ENCODE assay signal across 1 cellular context in genomic region chr12:120194534-120195395, GRCh38.
TF ChIP-seq lines count a peak whose summit lies in the region.

GCN1 (minus strand) TSS chr12:120194715; CDS start chr12:120194697, 18 bp downstream.

TF ChIP-seq in HepG2, 621 proteins besides CTCF, POLR2A, EP300 and RAD21 (continued from another document and continues in another):
- TF ChIP-seq HMGXB3 (CRISPR knock-in tag; IDR thresholded peaks at IDR 0.05; ENCODE audit: borderline replicate concordance) (peak; percentile 84), MXD3 (CRISPR knock-in tag; IDR thresholded peaks at IDR 0.05) (peak; percentile 91), PRPF4 (IDR thresholded peaks at IDR 0.05; ENCODE audit: low read depth, low read length, poor library complexity, severe bottlenecking) (no peak), JUND (CRISPR knock-in tag; IDR thresholded peaks at IDR 0.05) (peak; percentile 71; the same call in 1 of the 2 replicates), BCLAF1 (IDR thresholded peaks at IDR 0.05) (no peak), TOE1 (CRISPR knock-in tag; IDR thresholded peaks at IDR 0.05) (no peak; the same call in 1 of the 2 replicates), HNRNPL (IDR thresholded peaks at IDR 0.05; ENCODE audit: low read depth, low read length) (no peak), ZHX1 (CRISPR knock-in tag; IDR thresholded peaks at IDR 0.05; ENCODE audit: low read depth) (no peak), ZNF263 (CRISPR knock-in tag; IDR thresholded peaks at IDR 0.05) (peak; percentile 54; the same call in 1 of the 2 replicates), SMAD9 (CRISPR knock-in tag; IDR thresholded peaks at IDR 0.05) (no peak), ZNF574 (CRISPR knock-in tag; IDR thresholded peaks at IDR 0.05) (peak; percentile 92), HOXA7 (CRISPR knock-in tag; IDR thresholded peaks at IDR 0.05) (no peak), TRAFD1 (CRISPR knock-in tag; IDR thresholded peaks at IDR 0.05; ENCODE audit: borderline replicate concordance) (no peak), NFRKB (IDR thresholded peaks at IDR 0.05) (no peak), ZNF558 (CRISPR knock-in tag; IDR thresholded peaks at IDR 0.05; ENCODE audit: borderline replicate concordance) (peak; percentile 96; the same call in 1 of the 2 replicates), ZBTB7A (CRISPR knock-in tag; IDR thresholded peaks at IDR 0.05) (peak; percentile 86), XRCC5 (optimal IDR thresholded peaks at IDR 0.05; ENCODE audit: low read length) (peak; percentile 86), NPAS2 (CRISPR knock-in tag; IDR thresholded peaks at IDR 0.05; ENCODE audit: borderline replicate concordance) (0 out of 2 replicates have a peak, but pooled peaks have one; percentile 61), ZNF337 (CRISPR knock-in tag; IDR thresholded peaks at IDR 0.05; ENCODE audit: borderline replicate concordance, low read depth) (no peak; the same call in 1 of the 2 replicates), ZNF782 (CRISPR knock-in tag; IDR thresholded peaks at IDR 0.05; ENCODE audit: borderline replicate concordance) (0 out of 2 replicates have a peak, but pooled peaks have one; percentile 57), ZMYM4 (CRISPR knock-in tag; IDR thresholded peaks at IDR 0.05) (peak; percentile 72), ZGPAT (CRISPR knock-in tag; IDR thresholded peaks at IDR 0.05) (peak; percentile 82; the same call in 1 of the 2 replicates), ATM (IDR thresholded peaks at IDR 0.05; ENCODE audit: borderline replicate concordance) (no peak), GMEB2 (CRISPR knock-in tag; IDR thresholded peaks at IDR 0.05; ENCODE audit: low read depth) (peak; percentile 4; the same call in 1 of the 2 replicates), ZNF18 (CRISPR knock-in tag; IDR thresholded peaks at IDR 0.05; ENCODE audit: insufficient replicate concordance) (peak; percentile 85), TCF7L2 (IDR thresholded peaks at IDR 0.05; ENCODE audit: low read depth, low read length) (no peak), PLRG1 (conservative IDR thresholded peaks at IDR 0.05) (no peak), MTA3 (CRISPR knock-in tag; IDR thresholded peaks at IDR 0.05) (no peak), ZNF260 (CRISPR knock-in tag; IDR thresholded peaks at IDR 0.05; ENCODE audit: borderline replicate concordance, low read depth) (no peak), SIN3B (IDR thresholded peaks at IDR 0.05; ENCODE audit: low read length) (peak; percentile 82), ZNF143 (CRISPR knock-in tag; IDR thresholded peaks at IDR 0.05) (no peak), ELF4 (CRISPR knock-in tag; IDR thresholded peaks at IDR 0.05; ENCODE audit: borderline replicate concordance) (no peak), RFX5 (IDR thresholded peaks at IDR 0.05; ENCODE audit: low read depth, low read length) (no peak), ZNF768 (CRISPR knock-in tag; IDR thresholded peaks at IDR 0.05) (peak; percentile 86), SIX4 (CRISPR knock-in tag; IDR thresholded peaks at IDR 0.05) (peak; percentile 44; the same call in 1 of the 2 replicates), HOXA3 (CRISPR knock-in tag; IDR thresholded peaks at IDR 0.05) (peak; percentile 94; the same call in 1 of the 2 replicates), MTF1 (CRISPR knock-in tag; IDR thresholded peaks at IDR 0.05) (no peak), ZNF33B (CRISPR knock-in tag; IDR thresholded peaks at IDR 0.05) (peak; percentile 85), ERF (CRISPR knock-in tag; IDR thresholded peaks at IDR 0.05) (peak; percentile 89), ZNF20 (CRISPR knock-in tag; IDR thresholded peaks at IDR 0.05) (peak; percentile 50; the same call in 1 of the 2 replicates), GZF1 (CRISPR knock-in tag; IDR thresholded peaks at IDR 0.05) (no peak), REXO4 (CRISPR knock-in tag; IDR thresholded peaks at IDR 0.05; ENCODE audit: borderline replicate concordance) (peak; percentile 91; the same call in 1 of the 2 replicates), ZNF547 (CRISPR knock-in tag; IDR thresholded peaks at IDR 0.05) (peak; percentile 92), NAIF1 (CRISPR knock-in tag; IDR thresholded peaks at IDR 0.05; ENCODE audit: borderline replicate concordance) (peak; percentile 27; the same call in 1 of the 2 replicates), STAG1 (CRISPR knock-in tag; IDR thresholded peaks at IDR 0.05) (no peak), MIER2 (CRISPR knock-in tag; IDR thresholded peaks at IDR 0.05) (no peak)
